1 cellular context compared by ENCODE assay signal in the genomic region with DNA sequence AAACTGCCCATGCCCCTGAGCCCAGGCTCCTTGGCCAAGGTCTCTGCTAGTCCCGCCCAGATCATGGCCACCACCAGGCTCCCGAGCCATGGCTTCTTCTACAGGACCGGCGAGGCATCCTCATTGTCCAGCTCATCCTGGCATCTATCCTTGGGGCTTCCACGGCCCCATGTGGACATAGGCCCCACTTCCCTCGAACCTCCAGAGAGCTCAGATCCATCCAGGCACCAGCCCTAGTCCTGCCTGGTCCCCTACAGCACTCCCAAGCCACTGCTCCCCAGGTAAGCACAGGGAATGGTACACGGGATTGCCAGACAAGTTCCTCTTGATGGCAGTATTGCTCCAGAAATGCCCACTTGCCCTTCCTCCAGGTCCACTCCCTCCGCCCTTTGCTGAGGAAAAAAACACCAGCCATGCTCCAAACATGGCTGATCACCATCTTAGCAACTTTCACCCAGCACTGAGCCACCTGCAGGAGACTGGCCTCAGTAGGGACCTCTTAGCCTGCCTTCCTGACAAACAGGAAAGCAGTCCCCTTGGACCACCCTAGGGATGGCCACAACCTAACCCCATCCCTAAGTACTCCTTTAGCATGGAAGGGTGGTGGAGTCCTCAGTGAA.
TF ChIP-seq lines count a peak whose summit lies in the region.

No MANE protein-coding gene starts in this region.

TF ChIP-seq in HepG2, 621 proteins besides CTCF, POLR2A, EP300 and RAD21 (continued from another document and continues in another):
- TF ChIP-seq, protein P1, sequence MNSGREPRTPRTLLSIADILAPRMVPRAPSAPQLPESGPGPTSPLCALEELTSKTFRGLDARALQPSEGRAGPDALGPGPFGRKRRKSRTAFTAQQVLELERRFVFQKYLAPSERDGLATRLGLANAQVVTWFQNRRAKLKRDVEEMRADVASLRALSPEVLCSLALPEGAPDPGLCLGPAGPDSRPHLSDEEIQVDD (CRISPR knock-in tag; IDR thresholded peaks at IDR 0.05; ENCODE audit: borderline replicate concordance) = no peak
- TF ChIP-seq, protein P2, sequence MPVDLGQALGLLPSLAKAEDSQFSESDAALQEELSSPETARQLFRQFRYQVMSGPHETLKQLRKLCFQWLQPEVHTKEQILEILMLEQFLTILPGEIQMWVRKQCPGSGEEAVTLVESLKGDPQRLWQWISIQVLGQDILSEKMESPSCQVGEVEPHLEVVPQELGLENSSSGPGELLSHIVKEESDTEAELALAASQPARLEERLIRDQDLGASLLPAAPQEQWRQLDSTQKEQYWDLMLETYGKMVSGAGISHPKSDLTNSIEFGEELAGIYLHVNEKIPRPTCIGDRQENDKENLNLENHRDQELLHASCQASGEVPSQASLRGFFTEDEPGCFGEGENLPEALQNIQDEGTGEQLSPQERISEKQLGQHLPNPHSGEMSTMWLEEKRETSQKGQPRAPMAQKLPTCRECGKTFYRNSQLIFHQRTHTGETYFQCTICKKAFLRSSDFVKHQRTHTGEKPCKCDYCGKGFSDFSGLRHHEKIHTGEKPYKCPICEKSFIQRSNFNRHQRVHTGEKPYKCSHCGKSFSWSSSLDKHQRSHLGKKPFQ (CRISPR knock-in tag; IDR thresholded peaks at IDR 0.05; ENCODE audit: insufficient replicate concordance) = no peak
- TF ChIP-seq, protein P3, sequence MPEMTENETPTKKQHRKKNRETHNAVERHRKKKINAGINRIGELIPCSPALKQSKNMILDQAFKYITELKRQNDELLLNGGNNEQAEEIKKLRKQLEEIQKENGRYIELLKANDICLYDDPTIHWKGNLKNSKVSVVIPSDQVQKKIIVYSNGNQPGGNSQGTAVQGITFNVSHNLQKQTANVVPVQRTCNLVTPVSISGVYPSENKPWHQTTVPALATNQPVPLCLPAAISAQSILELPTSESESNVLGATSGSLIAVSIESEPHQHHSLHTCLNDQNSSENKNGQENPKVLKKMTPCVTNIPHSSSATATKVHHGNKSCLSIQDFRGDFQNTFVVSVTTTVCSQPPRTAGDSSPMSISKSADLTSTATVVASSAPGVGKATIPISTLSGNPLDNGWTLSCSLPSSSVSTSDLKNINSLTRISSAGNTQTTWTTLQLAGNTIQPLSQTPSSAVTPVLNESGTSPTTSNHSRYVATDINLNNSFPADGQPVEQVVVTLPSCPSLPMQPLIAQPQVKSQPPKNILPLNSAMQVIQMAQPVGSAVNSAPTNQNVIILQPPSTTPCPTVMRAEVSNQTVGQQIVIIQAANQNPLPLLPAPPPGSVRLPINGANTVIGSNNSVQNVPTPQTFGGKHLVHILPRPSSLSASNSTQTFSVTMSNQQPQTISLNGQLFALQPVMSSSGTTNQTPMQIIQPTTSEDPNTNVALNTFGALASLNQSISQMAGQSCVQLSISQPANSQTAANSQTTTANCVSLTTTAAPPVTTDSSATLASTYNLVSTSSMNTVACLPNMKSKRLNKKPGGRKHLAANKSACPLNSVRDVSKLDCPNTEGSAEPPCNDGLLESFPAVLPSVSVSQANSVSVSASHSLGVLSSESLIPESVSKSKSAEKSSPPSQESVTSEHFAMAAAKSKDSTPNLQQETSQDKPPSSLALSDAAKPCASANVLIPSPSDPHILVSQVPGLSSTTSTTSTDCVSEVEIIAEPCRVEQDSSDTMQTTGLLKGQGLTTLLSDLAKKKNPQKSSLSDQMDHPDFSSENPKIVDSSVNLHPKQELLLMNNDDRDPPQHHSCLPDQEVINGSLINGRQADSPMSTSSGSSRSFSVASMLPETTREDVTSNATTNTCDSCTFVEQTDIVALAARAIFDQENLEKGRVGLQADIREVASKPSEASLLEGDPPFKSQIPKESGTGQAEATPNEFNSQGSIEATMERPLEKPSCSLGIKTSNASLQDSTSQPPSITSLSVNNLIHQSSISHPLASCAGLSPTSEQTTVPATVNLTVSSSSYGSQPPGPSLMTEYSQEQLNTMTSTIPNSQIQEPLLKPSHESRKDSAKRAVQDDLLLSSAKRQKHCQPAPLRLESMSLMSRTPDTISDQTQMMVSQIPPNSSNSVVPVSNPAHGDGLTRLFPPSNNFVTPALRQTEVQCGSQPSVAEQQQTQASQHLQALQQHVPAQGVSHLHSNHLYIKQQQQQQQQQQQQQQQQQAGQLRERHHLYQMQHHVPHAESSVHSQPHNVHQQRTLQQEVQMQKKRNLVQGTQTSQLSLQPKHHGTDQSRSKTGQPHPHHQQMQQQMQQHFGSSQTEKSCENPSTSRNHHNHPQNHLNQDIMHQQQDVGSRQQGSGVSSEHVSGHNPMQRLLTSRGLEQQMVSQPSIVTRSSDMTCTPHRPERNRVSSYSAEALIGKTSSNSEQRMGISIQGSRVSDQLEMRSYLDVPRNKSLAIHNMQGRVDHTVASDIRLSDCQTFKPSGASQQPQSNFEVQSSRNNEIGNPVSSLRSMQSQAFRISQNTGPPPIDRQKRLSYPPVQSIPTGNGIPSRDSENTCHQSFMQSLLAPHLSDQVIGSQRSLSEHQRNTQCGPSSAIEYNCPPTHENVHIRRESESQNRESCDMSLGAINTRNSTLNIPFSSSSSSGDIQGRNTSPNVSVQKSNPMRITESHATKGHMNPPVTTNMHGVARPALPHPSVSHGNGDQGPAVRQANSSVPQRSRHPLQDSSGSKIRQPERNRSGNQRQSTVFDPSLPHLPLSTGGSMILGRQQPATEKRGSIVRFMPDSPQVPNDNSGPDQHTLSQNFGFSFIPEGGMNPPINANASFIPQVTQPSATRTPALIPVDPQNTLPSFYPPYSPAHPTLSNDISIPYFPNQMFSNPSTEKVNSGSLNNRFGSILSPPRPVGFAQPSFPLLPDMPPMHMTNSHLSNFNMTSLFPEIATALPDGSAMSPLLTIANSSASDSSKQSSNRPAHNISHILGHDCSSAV (CRISPR knock-in tag; IDR thresholded peaks at IDR 0.05; ENCODE audit: borderline replicate concordance) = no peak
- TF ChIP-seq, protein P4, sequence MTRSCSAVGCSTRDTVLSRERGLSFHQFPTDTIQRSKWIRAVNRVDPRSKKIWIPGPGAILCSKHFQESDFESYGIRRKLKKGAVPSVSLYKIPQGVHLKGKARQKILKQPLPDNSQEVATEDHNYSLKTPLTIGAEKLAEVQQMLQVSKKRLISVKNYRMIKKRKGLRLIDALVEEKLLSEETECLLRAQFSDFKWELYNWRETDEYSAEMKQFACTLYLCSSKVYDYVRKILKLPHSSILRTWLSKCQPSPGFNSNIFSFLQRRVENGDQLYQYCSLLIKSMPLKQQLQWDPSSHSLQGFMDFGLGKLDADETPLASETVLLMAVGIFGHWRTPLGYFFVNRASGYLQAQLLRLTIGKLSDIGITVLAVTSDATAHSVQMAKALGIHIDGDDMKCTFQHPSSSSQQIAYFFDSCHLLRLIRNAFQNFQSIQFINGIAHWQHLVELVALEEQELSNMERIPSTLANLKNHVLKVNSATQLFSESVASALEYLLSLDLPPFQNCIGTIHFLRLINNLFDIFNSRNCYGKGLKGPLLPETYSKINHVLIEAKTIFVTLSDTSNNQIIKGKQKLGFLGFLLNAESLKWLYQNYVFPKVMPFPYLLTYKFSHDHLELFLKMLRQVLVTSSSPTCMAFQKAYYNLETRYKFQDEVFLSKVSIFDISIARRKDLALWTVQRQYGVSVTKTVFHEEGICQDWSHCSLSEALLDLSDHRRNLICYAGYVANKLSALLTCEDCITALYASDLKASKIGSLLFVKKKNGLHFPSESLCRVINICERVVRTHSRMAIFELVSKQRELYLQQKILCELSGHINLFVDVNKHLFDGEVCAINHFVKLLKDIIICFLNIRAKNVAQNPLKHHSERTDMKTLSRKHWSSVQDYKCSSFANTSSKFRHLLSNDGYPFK (CRISPR knock-in tag; IDR thresholded peaks at IDR 0.05; ENCODE audit: borderline replicate concordance) = no peak; the same call in 1 of the 2 replicates
- no peak for TF ChIP-seq SAFB2 (CRISPR knock-in tag; IDR thresholded peaks at IDR 0.05; ENCODE audit: borderline replicate concordance, low read depth)
- TF ChIP-seq, protein P5, sequence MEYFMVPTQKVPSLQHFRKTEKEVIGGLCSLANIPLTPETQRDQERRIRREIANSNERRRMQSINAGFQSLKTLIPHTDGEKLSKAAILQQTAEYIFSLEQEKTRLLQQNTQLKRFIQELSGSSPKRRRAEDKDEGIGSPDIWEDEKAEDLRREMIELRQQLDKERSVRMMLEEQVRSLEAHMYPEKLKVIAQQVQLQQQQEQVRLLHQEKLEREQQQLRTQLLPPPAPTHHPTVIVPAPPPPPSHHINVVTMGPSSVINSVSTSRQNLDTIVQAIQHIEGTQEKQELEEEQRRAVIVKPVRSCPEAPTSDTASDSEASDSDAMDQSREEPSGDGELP (IDR thresholded peaks at IDR 0.05; ENCODE audit: borderline replicate concordance, low read depth) = no peak
- no peak for TF ChIP-seq ZNF556 (CRISPR knock-in tag; IDR thresholded peaks at IDR 0.05; ENCODE audit: borderline replicate concordance)
- no peak for TF ChIP-seq ZKSCAN8 (CRISPR knock-in tag; IDR thresholded peaks at IDR 0.05; ENCODE audit: borderline replicate concordance)
- TF ChIP-seq, protein P6, sequence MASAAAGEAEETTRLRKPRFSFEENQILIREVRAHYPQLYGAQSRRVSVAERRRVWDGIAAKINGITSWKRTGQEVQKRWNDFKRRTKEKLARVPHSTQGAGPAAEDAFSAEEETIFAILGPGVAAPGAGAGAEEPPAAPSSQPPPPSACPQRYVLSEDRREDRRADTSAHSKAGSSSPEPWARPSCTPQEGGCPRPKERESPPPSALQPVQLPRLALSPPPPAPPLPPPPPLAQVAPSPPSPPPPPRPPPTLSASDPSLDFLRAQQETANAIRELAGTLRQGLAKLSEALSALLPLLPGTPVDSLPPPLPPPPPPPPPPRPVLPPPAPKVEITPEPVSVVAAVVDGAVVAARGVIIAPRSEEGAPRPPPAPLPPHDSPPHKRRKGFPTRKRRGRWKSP (CRISPR knock-in tag; IDR thresholded peaks at IDR 0.05) = no peak
- TF ChIP-seq, protein P7, sequence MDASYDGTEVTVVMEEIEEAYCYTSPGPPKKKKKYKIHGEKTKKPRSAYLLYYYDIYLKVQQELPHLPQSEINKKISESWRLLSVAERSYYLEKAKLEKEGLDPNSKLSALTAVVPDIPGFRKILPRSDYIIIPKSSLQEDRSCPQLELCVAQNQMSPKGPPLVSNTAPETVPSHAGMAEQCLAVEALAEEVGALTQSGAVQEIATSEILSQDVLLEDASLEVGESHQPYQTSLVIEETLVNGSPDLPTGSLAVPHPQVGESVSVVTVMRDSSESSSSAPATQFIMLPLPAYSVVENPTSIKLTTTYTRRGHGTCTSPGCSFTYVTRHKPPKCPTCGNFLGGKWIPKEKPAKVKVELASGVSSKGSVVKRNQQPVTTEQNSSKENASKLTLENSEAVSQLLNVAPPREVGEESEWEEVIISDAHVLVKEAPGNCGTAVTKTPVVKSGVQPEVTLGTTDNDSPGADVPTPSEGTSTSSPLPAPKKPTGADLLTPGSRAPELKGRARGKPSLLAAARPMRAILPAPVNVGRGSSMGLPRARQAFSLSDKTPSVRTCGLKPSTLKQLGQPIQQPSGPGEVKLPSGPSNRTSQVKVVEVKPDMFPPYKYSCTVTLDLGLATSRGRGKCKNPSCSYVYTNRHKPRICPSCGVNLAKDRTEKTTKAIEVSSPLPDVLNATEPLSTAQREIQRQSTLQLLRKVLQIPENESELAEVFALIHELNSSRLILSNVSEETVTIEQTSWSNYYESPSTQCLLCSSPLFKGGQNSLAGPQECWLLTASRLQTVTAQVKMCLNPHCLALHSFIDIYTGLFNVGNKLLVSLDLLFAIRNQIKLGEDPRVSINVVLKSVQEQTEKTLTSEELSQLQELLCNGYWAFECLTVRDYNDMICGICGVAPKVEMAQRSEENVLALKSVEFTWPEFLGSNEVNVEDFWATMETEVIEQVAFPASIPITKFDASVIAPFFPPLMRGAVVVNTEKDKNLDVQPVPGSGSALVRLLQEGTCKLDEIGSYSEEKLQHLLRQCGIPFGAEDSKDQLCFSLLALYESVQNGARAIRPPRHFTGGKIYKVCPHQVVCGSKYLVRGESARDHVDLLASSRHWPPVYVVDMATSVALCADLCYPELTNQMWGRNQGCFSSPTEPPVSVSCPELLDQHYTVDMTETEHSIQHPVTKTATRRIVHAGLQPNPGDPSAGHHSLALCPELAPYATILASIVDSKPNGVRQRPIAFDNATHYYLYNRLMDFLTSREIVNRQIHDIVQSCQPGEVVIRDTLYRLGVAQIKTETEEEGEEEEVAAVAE (CRISPR knock-in tag; IDR thresholded peaks at IDR 0.05; ENCODE audit: borderline replicate concordance) = no peak
- TF ChIP-seq ZNF839 (CRISPR knock-in tag; IDR thresholded peaks at IDR 0.05; ENCODE audit: borderline replicate concordance) = no peak
- TF ChIP-seq ZNF256 (CRISPR knock-in tag; conservative IDR thresholded peaks at IDR 0.05) = no peak
- no peak for TF ChIP-seq HMG20B (CRISPR knock-in tag; conservative IDR thresholded peaks at IDR 0.05)
- TF ChIP-seq STAT5B (CRISPR knock-in tag; IDR thresholded peaks at IDR 0.05) = no peak
- TF ChIP-seq BRD4 (CRISPR knock-in tag; IDR thresholded peaks at IDR 0.05) = no peak
